8 cellular contexts compared by ENCODE assay signal in the genomic region with DNA sequence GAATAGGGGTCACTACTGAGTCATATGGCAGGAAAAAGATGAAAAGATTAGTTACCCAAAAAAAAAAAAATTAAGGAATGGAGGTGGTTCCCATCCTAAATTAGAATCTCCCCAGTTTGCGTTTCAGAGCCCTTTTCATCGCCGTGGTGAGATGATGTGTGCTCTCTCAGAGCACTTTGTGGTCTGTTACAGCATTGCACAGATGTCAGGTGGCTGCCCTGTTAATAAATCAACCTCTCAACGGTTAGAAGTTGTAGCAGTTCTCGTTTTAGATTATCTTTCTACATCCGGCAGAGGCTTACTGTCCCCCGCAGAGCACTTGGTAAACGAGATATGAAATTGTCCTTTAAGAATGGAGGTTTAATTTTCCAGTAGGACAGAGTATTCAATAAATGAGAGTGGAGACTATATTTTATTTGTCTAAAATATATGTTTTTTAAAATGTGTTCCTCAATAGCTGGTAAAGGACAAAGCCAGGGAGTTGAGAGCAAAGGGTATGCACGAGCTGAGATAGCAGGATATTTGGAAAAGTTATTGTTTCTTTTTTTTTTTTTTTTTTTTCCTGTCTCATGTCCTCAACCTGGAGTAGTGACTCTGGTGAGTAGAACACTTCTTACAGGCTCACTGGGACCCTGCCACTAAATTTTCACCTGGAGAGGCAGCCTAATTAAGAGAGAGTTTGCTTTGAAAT. TPM values are rescaled to one million over a fixed set of nuclear protein-coding genes. Genes with fewer than 3 reads are reported as not detected.
A peak's percentile ranks its signal among the peaks of the same experiment; 100 is the strongest.
DNase-seq lines count a peak whose midpoint lies in the region; ATAC-seq and TF ChIP-seq lines count a peak whose summit lies in the region.

No MANE protein-coding gene starts in this region.

- TF ChIP-seq CTCF in CD4-positive, alpha-beta T cell (IDR thresholded peaks at IDR 0.05): no peak
- no peak for TF ChIP-seq CTCF in choroid plexus epithelial cell (conservative IDR thresholded peaks at IDR 0.05; ENCODE audit: low read depth, low read length)
- no peak for TF ChIP-seq CTCF in prostate gland (IDR thresholded peaks at IDR 0.05)

- peak overlapping the region; percentile 3 for H3K4me3 Mint-ChIP-seq in CD4-positive, alpha-beta T cell

- no peaks in the 10 kb centered on the region for H3K9me3 ChIP-seq in CD4-positive, alpha-beta T cell (ENCODE audit: control insufficient read depth, low read length)
- no peaks in the 10 kb centered on the region for H3K9me3 ChIP-seq in prostate gland

- no peak for TF ChIP-seq POLR2A in prostate gland (IDR thresholded peaks at IDR 0.05)

- H3K4me3 ChIP-seq in choroid plexus epithelial cell (ENCODE audit: low read depth, low read length): no peak overlapping the region
- no peak overlapping the region for H3K4me3 ChIP-seq in rectal smooth muscle tissue (ENCODE audit: low read length)
- no peak overlapping the region for H3K4me3 ChIP-seq in prostate gland

- H3K36me3 Mint-ChIP-seq in CD4-positive, alpha-beta T cell (ENCODE audit: low read depth): peaks cover 28% of the 10 kb centered on the region

- no peaks in the 10 kb centered on the region for H3K9me3 Mint-ChIP-seq in CD4-positive, alpha-beta T cell

- CTCF ChIA-PET in CD4-positive, alpha-beta T cell (lab: Charles Lee): interaction anchor here (1.0 to 2.1 kb wide), 2 partner anchors 39 to 45 kb away, joined by 3 to 8 read pairs; no protein-coding TSS in a partner anchor

- H3K27ac Mint-ChIP-seq in CD4-positive, alpha-beta T cell: no peak overlapping the region

- H3K4me1 Mint-ChIP-seq in CD4-positive, alpha-beta T cell (ENCODE audit: low read depth): peaks cover 51% of the 10 kb centered on the region

- no peaks in the 10 kb centered on the region for H3K27me3 ChIP-seq in CD4-positive, alpha-beta T cell (ENCODE audit: control insufficient read depth, insufficient read depth, low read length)
- no peaks in the 10 kb centered on the region for H3K27me3 ChIP-seq in rectal smooth muscle tissue (ENCODE audit: control insufficient read depth, insufficient read depth, low read length)
- no peaks in the 10 kb centered on the region for H3K27me3 ChIP-seq in prostate gland (replicated peaks; ENCODE audit: insufficient read depth)

- POLR2A ChIA-PET in CD4-positive, alpha-beta T cell (lab: Charles Lee): interaction anchor here (0.6 kb wide), 1 partner anchor 81 kb away, joined by 4 read pairs; no protein-coding TSS in a partner anchor

- WGBS in prostate gland: 50% methylated on average over 9 of the region's 9 CpGs

- H3K27ac ChIP-seq in CD4-positive, alpha-beta T cell (ENCODE audit: low read depth, low read length): no peak overlapping the region
- peak overlapping the region; percentile 69 for H3K27ac ChIP-seq in rectal smooth muscle tissue (ENCODE audit: low read depth, low read length)
- H3K27ac ChIP-seq in prostate gland: no peak overlapping the region

- intact Hi-C loops in CD4-positive, alpha-beta T cell (cut with DNase I, micrococcal nuclease): loop anchor here in 1 of 2 experiments (2.0 kb wide), 1 partner anchor 25 kb away; no protein-coding TSS in a partner anchor
- intact Hi-C loops in prostate gland (cut with DNase I): no loop called here

- no peak overlapping the region for H3K9ac ChIP-seq in rectal smooth muscle tissue (ENCODE audit: low read length)

- H3K36me3 ChIP-seq in rectal smooth muscle tissue (ENCODE audit: control insufficient read depth, insufficient read depth, low read length) (no peaks in the 10 kb centered on the region), prostate gland (no peaks in the 10 kb centered on the region)

- DNase-seq in CD4-positive, alpha-beta T cell: no peak
- DNase-seq in NCI-H69 (lab: John Stamatoyannopoulos, UW) (peak; percentile 45), choroid plexus epithelial cell (ENCODE audit: low read depth) (peak; percentile 81), prostate gland (ENCODE audit: low spot score) (no peak), NCI-H1105 treated with DMSO at 0.1 percent for 48 hours (lab: John Stamatoyannopoulos, UW) (no peak)

- ATAC-seq in CD4-positive, alpha-beta T cell (ENCODE audit: poor library complexity): peak; percentile 78
- peak; percentile 88 for ATAC-seq in GM19043 (IDR thresholded peaks at IDR 0.05; ENCODE audit: low read depth, unreplicated experiment)
- ATAC-seq in HG03097 (IDR thresholded peaks at IDR 0.05; ENCODE audit: low FRiP score, unreplicated experiment): peak; percentile 83

- H3K27me3 Mint-ChIP-seq in CD4-positive, alpha-beta T cell: no peaks in the 10 kb centered on the region

- H3K4me1 ChIP-seq in rectal smooth muscle tissue (ENCODE audit: control insufficient read depth, insufficient read depth, low read length): peaks cover 15% of the 10 kb centered on the region
- H3K4me1 ChIP-seq in prostate gland (replicated peaks): no peaks in the 10 kb centered on the region

RNA-seq across cellular contexts. Expression of a gene that starts 26.9 kb away (rescaled TPM):
- 10 to 100 TPM; 50.3 to 51.2 TPM for total RNA-seq in CD4-positive, alpha-beta T cell
- total RNA-seq in prostate gland: 10 to 100 TPM; 69.7 to 92.5 TPM

Comparison
In these comparisons a context has a peak if more than half of its experiments do, and no peak if none do; other contexts are left out.
1. DNase-seq: peak in NCI-H69 (single experiment) and choroid plexus epithelial cell (single experiment); none in CD4-positive, alpha-beta T cell (0 of 10), prostate gland (single experiment) and NCI-H1105 treated with DMSO at 0.1 percent for 48 hours (single experiment).
2. Peak in every context shown above with its lines, with median percentiles within 50 percentile points of each other: ATAC-seq.